ENCODE assay signal across 8 cellular contexts in genomic region chr7:79452032-79452494, GRCh38. TPM values are rescaled to one million over a fixed set of nuclear protein-coding genes. Genes with fewer than 3 reads are reported as not detected.
DNase-seq lines count a peak whose midpoint lies in the region; ATAC-seq, FAIRE-seq and TF ChIP-seq lines count a peak whose summit lies in the region.

No MANE protein-coding gene starts in this region.

- TF ChIP-seq EP300 in HepG2 (IDR thresholded peaks at IDR 0.05; ENCODE audit: low read depth in 2 of 2, low read length in 2 of 2), result peak in 1 of 2 experiments; percentile 80; a peak in 2 of 4 replicates
- peak; percentile 86 for TF ChIP-seq EP300 in HepG2 (CRISPR knock-in tag; IDR thresholded peaks at IDR 0.05; ENCODE audit: borderline replicate concordance)

- H3K4me2 ChIP-seq in HepG2 (ENCODE audit: low read depth, low read length), result peak overlapping the region; percentile 81

- no TSS peak for BruUV-seq in HepG2 (replicated peaks; lab: Mats Ljungman, UMichigan)

- peak; percentile 48 to 66; a peak in 3 of 4 replicates for TF ChIP-seq POLR2A in HepG2 (IDR thresholded peaks at IDR 0.05; ENCODE audit: insufficient read depth in 1 of 2, low read depth in 2 of 2, low read length in 2 of 2)

- H3K36me3 ChIP-seq in endocrine pancreas (ENCODE audit: control insufficient read depth, insufficient read depth, low read length) (no peaks in the 10 kb centered on the region), HepG2 (replicated peaks in 1 of 2; ENCODE audit: control insufficient read depth in 1 of 2, insufficient read depth in 2 of 2, low read length in 2 of 2) (no peaks in the 10 kb centered on the region)

- H3K9ac ChIP-seq in endocrine pancreas (ENCODE audit: control insufficient read depth, insufficient read depth, low read length) (peak overlapping the region; percentile 89), HepG2 (ENCODE audit: insufficient read depth, low read depth, low read length) (peak overlapping the region; percentile 95)

- peaks cover 66% of the 10 kb centered on the region for H3K79me2 ChIP-seq in HepG2 (ENCODE audit: insufficient read depth, low read length)

- peak; percentile 37 for DNase-seq in activated T-cell treated with anti-CD3 and anti-CD28 coated beads, Interleukin-2, amount 50 U/mL, for 24 hours
- DNase-seq in activated T-cell treated with anti-CD3 and anti-CD28 coated beads, Interleukin-2, amount 50 U/mL, for 1 hour, result no peak
- peak; percentile 51 for DNase-seq in RCC 7860 (ENCODE audit: low spot score)
- DNase-seq in HepG2 (ENCODE audit: low spot score), result peak; percentile 97
- peak; percentile 48 for DNase-seq in stimulated activated naive CD8-positive, alpha-beta T cell treated with anti-CD3 and anti-CD28 coated beads, Interleukin-15, Interleukin-2, amounts not matched to agents 100 U/mL and 50 U/mL, for 24 hours

- H3K27me3 Mint-ChIP-seq in activated T-cell treated with anti-CD3 and anti-CD28 coated beads, Interleukin-2, amount 50 U/mL, for 24 hours, result peaks cover 51% of the 10 kb centered on the region

- no peaks in the 10 kb centered on the region for H3K9me3 ChIP-seq in endocrine pancreas (ENCODE audit: control insufficient read depth, low read length)
- H3K9me3 ChIP-seq in HepG2 (ENCODE audit: low read length), result no peaks in the 10 kb centered on the region

- no peaks in the 10 kb centered on the region for H3K9me3 Mint-ChIP-seq in activated T-cell treated with anti-CD3 and anti-CD28 coated beads, Interleukin-2, amount 50 U/mL, for 24 hours

- H3K4me1 ChIP-seq in endocrine pancreas (ENCODE audit: control insufficient read depth, insufficient read depth, low read length) (peaks cover 32% of the 10 kb centered on the region), HepG2 (ENCODE audit: insufficient read depth, low read length) (peaks cover 48% of the 10 kb centered on the region)

- H4K20me1 ChIP-seq in HepG2 (ENCODE audit: insufficient read depth, low read length), result no peaks in the 10 kb centered on the region

- H3K4me3 ChIP-seq in endocrine pancreas (ENCODE audit: control insufficient read depth, insufficient read depth, low read length) (peak overlapping the region; percentile 95), HepG2 (replicated peaks in 1 of 3; ENCODE audit: insufficient read depth in 1 of 3, low read depth in 2 of 3, low read length in 3 of 3) (peak overlapping the region; percentile 79 to 84 (median 82))

- peaks cover 18% of the 10 kb centered on the region for H3K4me1 Mint-ChIP-seq in activated T-cell treated with anti-CD3 and anti-CD28 coated beads, Interleukin-2, amount 50 U/mL, for 24 hours (ENCODE audit: low read depth)

- peak overlapping the region; percentile 95 for H3K27ac ChIP-seq in HepG2 (ENCODE audit: extremely low read length, insufficient read depth, low read length)

- CTCF ChIA-PET in HepG2 (lab: Yijun Ruan, JAX; ENCODE audit: low intra/inter-chr PET ratio, low total read pairs), result no interaction called here

- no peak for TF ChIP-seq CTCF in HepG2 (CRISPR knock-in tag; IDR thresholded peaks at IDR 0.05)

- in situ Hi-C loops in HepG2 (cut with HindIII; ENCODE audit: extremely low pct_ligation_motif_present, low pct_unique_long_range_greater_than_20kb), result loop anchor here (5.0 kb wide), 1 partner anchor 45 kb away; no protein-coding TSS in a partner anchor

- ATAC-seq in HepG2 (peak; percentile 88), GM18520 (IDR thresholded peaks at IDR 0.05; ENCODE audit: unreplicated experiment) (no peak), HG02884 (IDR thresholded peaks at IDR 0.05; ENCODE audit: unreplicated experiment) (no peak)
- ATAC-seq in stimulated activated naive CD8-positive, alpha-beta T cell treated with anti-CD3 and anti-CD28 coated beads, Interleukin-15, Interleukin-2, amounts not matched to agents 100 U/mL and 50 U/mL, for 24 hours, result peak; percentile 59

- peak overlapping the region; percentile 64 for H3K4me3 Mint-ChIP-seq in activated T-cell treated with anti-CD3 and anti-CD28 coated beads, Interleukin-2, amount 50 U/mL, for 24 hours

- no peak overlapping the region for H3K27ac Mint-ChIP-seq in activated T-cell treated with anti-CD3 and anti-CD28 coated beads, Interleukin-2, amount 50 U/mL, for 24 hours

- FAIRE-seq in RCC 7860 (lab: Jason Lieb, UNC), result no peak
- peak; percentile 78 for FAIRE-seq in HepG2 (lab: Jason Lieb, UNC)

- H3K27me3 ChIP-seq in endocrine pancreas (ENCODE audit: control insufficient read depth, insufficient read depth, low read length) (no peaks in the 10 kb centered on the region), HepG2 (ENCODE audit: control insufficient read depth in 1 of 2, insufficient read depth in 2 of 2, low read length in 2 of 2) (no peaks in the 10 kb centered on the region; a peak in 1 of 5 replicates)

- no peak for TF ChIP-seq RAD21 in HepG2 (CRISPR knock-in tag; IDR thresholded peaks at IDR 0.05)

- intact Hi-C loops in HepG2 (cut with micrococcal nuclease; ENCODE audit: unreplicated experiment), result no loop called here

- H3K36me3 Mint-ChIP-seq in activated T-cell treated with anti-CD3 and anti-CD28 coated beads, Interleukin-2, amount 50 U/mL, for 24 hours (ENCODE audit: low read depth), result no peaks in the 10 kb centered on the region

- WGBS in HepG2 (ENCODE audit: low lambda C conversion rate), result 1% methylated on average over 25 of the region's 27 CpGs

- H2AFZ ChIP-seq in HepG2 (ENCODE audit: low read length), result no peak overlapping the region

- POLR2A ChIA-PET in HepG2 (lab: Yijun Ruan, JAX), result interaction anchor here (0.7 to 2.4 kb wide), 11 partner anchors 10 to 568 kb away, joined by 3 to 13 read pairs (median 3); no protein-coding TSS in a partner anchor

TF ChIP-seq in HepG2, 621 proteins besides CTCF, POLR2A, EP300 and RAD21 (continues in another document):
- TF ChIP-seq TGIF2 (CRISPR knock-in tag; IDR thresholded peaks at IDR 0.05) (peak; percentile 66; the same call in 1 of the 2 replicates), NR0B2 (CRISPR knock-in tag; IDR thresholded peaks at IDR 0.05) (no peak), DNMT1 (CRISPR knock-in tag; IDR thresholded peaks at IDR 0.05) (no peak), KLF12 (CRISPR knock-in tag; IDR thresholded peaks at IDR 0.05; ENCODE audit: borderline replicate concordance) (no peak; the same call in 1 of the 2 replicates), ZNF598 (CRISPR knock-in tag; IDR thresholded peaks at IDR 0.05; ENCODE audit: borderline replicate concordance) (no peak), DMAP1 (CRISPR knock-in tag; IDR thresholded peaks at IDR 0.05) (peak; percentile 76), GATAD1 (CRISPR knock-in tag; IDR thresholded peaks at IDR 0.05) (peak; percentile 58), ZMYM4 (CRISPR knock-in tag; IDR thresholded peaks at IDR 0.05) (peak; percentile 98), PHF21A (CRISPR knock-in tag; IDR thresholded peaks at IDR 0.05) (peak; percentile 84; the same call in 1 of the 2 replicates), FOSL2 (CRISPR knock-in tag; IDR thresholded peaks at IDR 0.05) (peak; percentile 86), ZNF460 (CRISPR knock-in tag; IDR thresholded peaks at IDR 0.05; ENCODE audit: borderline replicate concordance) (no peak; the same call in 1 of the 2 replicates)

RNA-seq across cellular contexts. Expression of gene MAGI2, which starts 1.4 kb away (rescaled TPM):
- total RNA-seq in HepG2 (2016; rRNA removed; fragmentation: Illumina TruSeq; extraction: Trizol), result 1.1 and 3.8 TPM in 2 replicates
- 1.1 and 2.1 TPM in 2 replicates for total RNA-seq in HepG2 (2016; cell fraction: cytosol; rRNA removed; fragmentation: Illumina TruSeq; extraction: Trizol; ENCODE audit: low read depth)
- total RNA-seq in HepG2 (2016; cell fraction: insoluble cytoplasmic fraction; rRNA removed; fragmentation: Illumina TruSeq; extraction: Trizol), result 0.65 and 3.4 TPM in 2 replicates
- total RNA-seq in HepG2 (2016; cell fraction: membrane; rRNA removed; fragmentation: Illumina TruSeq; extraction: Trizol), result 0.65 and 0.90 TPM in 2 replicates
- total RNA-seq in HepG2 (2016; cell fraction: nucleus; rRNA removed; fragmentation: Illumina TruSeq; extraction: Trizol), result 20.6 and 20.9 TPM in 2 replicates
- polyA plus RNA-seq in HepG2 (2011; rRNA removed), result 1.5 and 1.6 TPM in 2 replicates
- polyA plus RNA-seq in HepG2 (2011; cell fraction: cytosol; rRNA removed), result 0.38 and 0.53 TPM in 2 replicates
- 7.0 and 7.5 TPM in 2 replicates for polyA plus RNA-seq in HepG2 (2011; cell fraction: nucleus; rRNA removed)
- 2.3 and 2.4 TPM in 2 replicates for polyA plus RNA-seq in HepG2 (2012)
- polyA plus RNA-seq in HepG2 (2016; cell fraction: cytosol; fragmentation: Illumina TruSeq; extraction: Trizol; ENCODE audit: low read depth), result 0.12 and 0.24 TPM in 2 replicates
- 0.50 and 0.87 TPM in 2 replicates for polyA plus RNA-seq in HepG2 (2016; cell fraction: insoluble cytoplasmic fraction; fragmentation: Illumina TruSeq; extraction: Trizol; ENCODE audit: low read depth)
- 0.22 and 0.26 TPM in 2 replicates for polyA plus RNA-seq in HepG2 (2016; cell fraction: membrane; fragmentation: Illumina TruSeq; extraction: Trizol; ENCODE audit: low read depth)
- polyA plus RNA-seq in HepG2 (2016; cell fraction: nucleus; fragmentation: Illumina TruSeq; extraction: Trizol; ENCODE audit: insufficient read depth, low read depth), result 1.8 and 3.0 TPM in 2 replicates
- polyA minus RNA-seq in HepG2 (2011; rRNA and poly(A)+ RNA removed; ENCODE audit: low replicate concordance), result 10.6 TPM in 1 of 2 replicates, not detected in the other
- polyA minus RNA-seq in HepG2 (2011; cell fraction: cytosol; rRNA and poly(A)+ RNA removed), result 1.8 and 2.8 TPM in 2 replicates
- 162 and 170 TPM in 2 replicates for polyA minus RNA-seq in HepG2 (2011; cell fraction: nucleus; rRNA and poly(A)+ RNA removed)

Comparison
In these comparisons a context has a peak if more than half of its experiments do, and no peak if none do; other contexts are left out.
1. ATAC-seq: peak in HepG2 (single experiment) and stimulated activated naive CD8-positive, alpha-beta T cell treated with anti-CD3 and anti-CD28 coated beads, Interleukin-15, Interleukin-2, amounts not matched to agents 100 U/mL and 50 U/mL, for 24 hours (single experiment); none in GM18520 (single experiment) and HG02884 (single experiment).